In the genomic region with DNA sequence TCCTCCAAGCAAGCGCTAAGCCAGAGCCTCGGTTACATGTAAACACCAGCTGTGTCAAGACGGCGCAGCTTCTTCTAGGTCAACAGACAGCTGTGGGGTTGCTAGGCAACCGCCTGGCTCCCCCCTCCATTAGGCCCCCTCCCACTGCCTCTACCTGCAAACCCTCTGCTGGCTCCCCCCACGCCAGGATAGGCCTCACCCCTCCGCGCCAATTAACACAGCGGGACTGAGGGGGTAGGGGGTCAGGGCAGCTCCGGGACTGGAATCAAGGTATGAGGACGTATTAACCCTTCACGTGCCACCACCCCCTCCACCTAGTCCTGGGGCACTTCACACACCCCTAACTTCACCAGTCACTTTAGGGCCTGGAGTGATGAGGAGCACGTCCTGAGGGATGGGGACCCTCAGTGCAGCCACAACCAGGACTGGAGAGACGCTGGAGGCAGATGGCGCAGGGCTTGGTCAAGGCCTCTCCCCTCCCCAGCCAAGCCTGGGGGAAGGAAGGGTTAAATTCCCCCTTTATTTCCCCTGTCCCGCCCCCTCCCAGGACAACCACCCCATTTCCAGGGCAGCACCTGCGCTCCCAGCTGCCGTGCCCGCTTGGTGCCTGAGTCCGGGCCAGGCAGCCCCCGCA, we compare ENCODE assay signal across 1 cellular context.
TF ChIP-seq lines count a peak whose summit lies in the region.

No MANE protein-coding gene starts in this region.

TF ChIP-seq in K562, 482 proteins besides CTCF, POLR2A, EP300 and RAD21 (continued from another document and continues in another):
- TF ChIP-seq, protein P1, sequence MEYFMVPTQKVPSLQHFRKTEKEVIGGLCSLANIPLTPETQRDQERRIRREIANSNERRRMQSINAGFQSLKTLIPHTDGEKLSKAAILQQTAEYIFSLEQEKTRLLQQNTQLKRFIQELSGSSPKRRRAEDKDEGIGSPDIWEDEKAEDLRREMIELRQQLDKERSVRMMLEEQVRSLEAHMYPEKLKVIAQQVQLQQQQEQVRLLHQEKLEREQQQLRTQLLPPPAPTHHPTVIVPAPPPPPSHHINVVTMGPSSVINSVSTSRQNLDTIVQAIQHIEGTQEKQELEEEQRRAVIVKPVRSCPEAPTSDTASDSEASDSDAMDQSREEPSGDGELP (CRISPR knock-in tag; IDR thresholded peaks at IDR 0.05; ENCODE audit: borderline replicate concordance) = peak; percentile 99
- TF ChIP-seq NFATC3 (IDR thresholded peaks at IDR 0.05) (no peak), SIN3B (IDR thresholded peaks at IDR 0.05; ENCODE audit: low read depth) (no peak), HIVEP1 (CRISPR knock-in tag; IDR thresholded peaks at IDR 0.05) (no peak), SMARCA4 (IDR thresholded peaks at IDR 0.05) (no peak), EGR1 (conservative IDR thresholded peaks at IDR 0.05) (peak; percentile 23; the same call in 1 of the 2 replicates), HNRNPUL1 (IDR thresholded peaks at IDR 0.05; ENCODE audit: low read length) (no peak), ZNF586 (CRISPR knock-in tag; conservative IDR thresholded peaks at IDR 0.05) (no peak), MCM5 (IDR thresholded peaks at IDR 0.05; ENCODE audit: low read depth) (no peak), POLR2AphosphoS5 (IDR thresholded peaks at IDR 0.05; ENCODE audit: control insufficient read depth, insufficient read depth, low read depth, low read length) (no peak), GABPB1 (CRISPR knock-in tag; IDR thresholded peaks at IDR 0.05) (peak; percentile 44; the same call in 1 of the 2 replicates), TRIM25 (IDR thresholded peaks at IDR 0.05; ENCODE audit: borderline replicate concordance) (no peak), ZNF395 (CRISPR knock-in tag; IDR thresholded peaks at IDR 0.05) (no peak), ZNF197 (CRISPR knock-in tag; IDR thresholded peaks at IDR 0.05; ENCODE audit: low read depth) (no peak), ZNF518B (CRISPR knock-in tag; IDR thresholded peaks at IDR 0.05) (no peak), FOXJ3 (CRISPR knock-in tag; IDR thresholded peaks at IDR 0.05) (no peak; the same call in 1 of the 2 replicates), ZNF668 (CRISPR knock-in tag; IDR thresholded peaks at IDR 0.05) (no peak), ZNF175 (CRISPR knock-in tag; IDR thresholded peaks at IDR 0.05; ENCODE audit: low read depth) (no peak; the same call in 1 of the 2 replicates), CREB3 (tag; conservative IDR thresholded peaks at IDR 0.05; ENCODE audit: low read depth) (no peak), ZNF24 (IDR thresholded peaks at IDR 0.05) (no peak), GATAD2A (IDR thresholded peaks at IDR 0.05) (peak; percentile 90; the same call in 1 of the 2 replicates), GTF2A2 (tag; IDR thresholded peaks at IDR 0.05) (no peak), BRD9 (IDR thresholded peaks at IDR 0.05; ENCODE audit: low read depth, partially characterized antibody) (no peak), IRF2 (CRISPR knock-in tag; IDR thresholded peaks at IDR 0.05) (0 out of 2 replicates have a peak, but pooled peaks have one; percentile 6), PBX2 (CRISPR knock-in tag; IDR thresholded peaks at IDR 0.05; ENCODE audit: low read depth) (no peak), PBX2 (tag; conservative IDR thresholded peaks at IDR 0.05; ENCODE audit: low read depth) (no peak), ZNF609 (CRISPR knock-in tag; IDR thresholded peaks at IDR 0.05; ENCODE audit: borderline replicate concordance) (no peak), KAT7 (CRISPR knock-in tag; IDR thresholded peaks at IDR 0.05; ENCODE audit: borderline replicate concordance) (no peak), E2F1 (CRISPR knock-in tag; IDR thresholded peaks at IDR 0.05) (no peak), PPARD (CRISPR knock-in tag; IDR thresholded peaks at IDR 0.05) (no peak), BCOR (IDR thresholded peaks at IDR 0.05) (no peak), CEBPB (tag; IDR thresholded peaks at IDR 0.05) (no peak), ZSCAN29 (IDR thresholded peaks at IDR 0.05) (no peak), PHF20 (IDR thresholded peaks at IDR 0.05; ENCODE audit: partially characterized antibody) (no peak), ZNF174 (CRISPR knock-in tag; IDR thresholded peaks at IDR 0.05) (no peak), KLF16 (IDR thresholded peaks at IDR 0.05) (no peak)
- TF ChIP-seq, protein P2, sequence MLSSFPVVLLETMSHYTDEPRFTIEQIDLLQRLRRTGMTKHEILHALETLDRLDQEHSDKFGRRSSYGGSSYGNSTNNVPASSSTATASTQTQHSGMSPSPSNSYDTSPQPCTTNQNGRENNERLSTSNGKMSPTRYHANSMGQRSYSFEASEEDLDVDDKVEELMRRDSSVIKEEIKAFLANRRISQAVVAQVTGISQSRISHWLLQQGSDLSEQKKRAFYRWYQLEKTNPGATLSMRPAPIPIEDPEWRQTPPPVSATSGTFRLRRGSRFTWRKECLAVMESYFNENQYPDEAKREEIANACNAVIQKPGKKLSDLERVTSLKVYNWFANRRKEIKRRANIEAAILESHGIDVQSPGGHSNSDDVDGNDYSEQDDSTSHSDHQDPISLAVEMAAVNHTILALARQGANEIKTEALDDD (IDR thresholded peaks at IDR 0.05) = no peak
- TF ChIP-seq, protein P3, sequence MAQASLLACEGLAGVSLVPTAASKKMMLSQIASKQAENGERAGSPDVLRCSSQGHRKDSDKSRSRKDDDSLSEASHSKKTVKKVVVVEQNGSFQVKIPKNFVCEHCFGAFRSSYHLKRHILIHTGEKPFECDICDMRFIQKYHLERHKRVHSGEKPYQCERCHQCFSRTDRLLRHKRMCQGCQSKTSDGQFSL (CRISPR knock-in tag; IDR thresholded peaks at IDR 0.05) = peak; percentile 95
- TF ChIP-seq, protein P3 (tag; IDR thresholded peaks at IDR 0.05) = peak in 1 of 2 experiments; percentile 79; a peak in 2 of 4 replicates
